Comparison of ENCODE assay signal across 8 cellular contexts in the genomic region with DNA sequence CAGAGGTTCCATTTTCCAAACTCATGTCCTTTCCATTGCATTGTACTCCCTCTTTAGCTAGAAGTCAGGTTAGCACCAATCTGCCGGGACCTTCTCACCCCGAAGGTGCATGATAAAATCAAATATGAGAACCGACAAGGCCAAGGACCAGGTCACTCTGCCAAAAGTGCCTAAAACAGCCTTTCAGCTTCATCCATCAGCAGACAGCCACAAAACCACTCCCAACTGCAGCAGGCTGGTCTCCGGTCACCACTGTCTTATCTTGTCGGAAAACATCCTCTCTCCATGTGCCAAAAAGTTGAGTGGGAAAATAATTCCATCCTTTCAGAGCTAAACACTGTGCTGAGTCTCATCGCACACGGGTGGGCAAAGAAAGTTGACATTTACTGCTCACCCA. TPM values are rescaled to one million over a fixed set of nuclear protein-coding genes. Genes with fewer than 3 reads are reported as not detected.
DNase-seq lines count a peak whose midpoint lies in the region; ATAC-seq and TF ChIP-seq lines count a peak whose summit lies in the region.

No MANE protein-coding gene starts in this region.

- H4K91ac ChIP-seq in IMR-90 (ENCODE audit: insufficient read depth, low read depth, low read length), result no peak overlapping the region

- H3K36me3 ChIP-seq in IMR-90 (ENCODE audit: control insufficient read depth, insufficient read depth, low read length) (no peaks in the 10 kb centered on the region), mammary epithelial cell (ENCODE audit: insufficient read depth, low read length) (no peaks in the 10 kb centered on the region)

- H3K4me2 ChIP-seq in IMR-90 (ENCODE audit: low read depth, low read length) (peak overlapping the region; percentile 88), mammary epithelial cell (ENCODE audit: insufficient read depth, low read depth, low read length) (peak overlapping the region; percentile 91)

- no peak for TF ChIP-seq POLR2A in IMR-90 (IDR thresholded peaks at IDR 0.05; ENCODE audit: low read depth, low read length)

- H4K8ac ChIP-seq in IMR-90 (ENCODE audit: low read depth in 2 of 2, low read length in 2 of 2), result no peak overlapping the region

- peak overlapping the region; percentile 71 for H2AK9ac ChIP-seq in IMR-90 (replicated peaks; ENCODE audit: low read depth, low read length, poor library complexity)

- H3K9me3 Mint-ChIP-seq in naive B cell, result no peaks in the 10 kb centered on the region

- H3K56ac ChIP-seq in IMR-90 (ENCODE audit: extremely low read depth, insufficient read depth, low read length), result no peak overlapping the region

- no peak overlapping the region for H4K5ac ChIP-seq in IMR-90 (ENCODE audit: low read depth, low read length)

- DNase-seq in AG04450 (ENCODE audit: low read depth, low spot score), result no peak
- DNase-seq in IMR-90, result no peak
- no peak for DNase-seq in mammary epithelial cell
- DNase-seq in naive B cell, result no peak
- DNase-seq in mucosa of gallbladder (ENCODE audit: low spot score), result no peak
- DNase-seq in stimulated activated CD4-positive, alpha-beta T cell treated with anti-CD3 and anti-CD28 coated beads, Interleukin-2, amount 100 ng/mL, for 24 hours, result no peak
- no peak for DNase-seq in COLO668 (lab: John Stamatoyannopoulos, UW; ENCODE audit: unreplicated experiment)

- peak overlapping the region in 4 of 6 donors; percentile 10 to 95 (median 67) for H3K27ac Mint-ChIP-seq in naive B cell

- H3K14ac ChIP-seq in IMR-90 (replicated peaks; ENCODE audit: low read depth, low read length), result peak overlapping the region; percentile 76; the same call in 1 of the 2 replicates

- no peak overlapping the region for H3K18ac ChIP-seq in IMR-90 (ENCODE audit: low read depth, low read length)

- no peak overlapping the region for H2BK120ac ChIP-seq in IMR-90 (ENCODE audit: low read depth, low read length)

- H2AK5ac ChIP-seq in IMR-90 (ENCODE audit: low read depth, low read length), result peak overlapping the region; percentile 31; the same call in 1 of the 2 replicates

- H3K4me1 ChIP-seq in IMR-90 (ENCODE audit: control insufficient read depth, insufficient read depth, low read length), result peaks cover 9% of the 10 kb centered on the region
- peaks cover 10% of the 10 kb centered on the region for H3K4me1 ChIP-seq in mammary epithelial cell (ENCODE audit: insufficient read depth, low read length)

- CTCF ChIA-PET in AG04450 (lab: Charles Lee) (interaction anchor here (1.1 kb wide), 1 partner anchor 29 kb away, joined by 9 read pairs; no protein-coding TSS in a partner anchor), IMR-90 (lab: Yijun Ruan, JAX) (interaction anchor here (0.8 to 1.1 kb wide), 3 partner anchors 8 to 54 kb away, joined by 3 to 5 read pairs (median 3); no protein-coding TSS in a partner anchor), mammary epithelial cell (lab: Charles Lee; ENCODE audit: low non-redundant PET) (no interaction called here)

- no peaks in the 10 kb centered on the region for H3K36me3 Mint-ChIP-seq in naive B cell

- dilution Hi-C loops in IMR-90 (cut with HindIII; ENCODE audit: low sequenced_read_pairs, unreplicated experiment) (no loop called here), mammary epithelial cell (cut with HindIII; ENCODE audit: low sequenced_read_pairs) (no loop called here)

- WGBS in IMR-90 (ENCODE audit: extremely low coverage in 2 of 2, insufficient read length in 1 of 2), 2 experiments, result 40% methylated on average over 1 of the region's 7 CpGs; no CpG with 5 or more reads in 1 of the 2 experiments
- 15% methylated on average over 7 of the region's 7 CpGs for WGBS in mammary epithelial cell (ENCODE audit: low coverage, missing lambda C conversion rate)

- H3K9me1 ChIP-seq in IMR-90 (ENCODE audit: insufficient read depth, low read length), result peaks cover 23% of the 10 kb centered on the region

- H3K27me3 Mint-ChIP-seq in naive B cell, result no peaks in the 10 kb centered on the region

- peaks cover 50 to 73% (median 66%) of the 10 kb centered on the region in 3 donors for H3K4me1 Mint-ChIP-seq in naive B cell

- H3K27me3 ChIP-seq in AG04450 (ENCODE audit: control insufficient read depth, insufficient read depth, low read length), result no peaks in the 10 kb centered on the region
- H3K27me3 ChIP-seq in IMR-90 (ENCODE audit: control insufficient read depth, insufficient read depth, low read length), result no peaks in the 10 kb centered on the region
- no peaks in the 10 kb centered on the region for H3K27me3 ChIP-seq in mammary epithelial cell (ENCODE audit: insufficient read depth, low read length)

- peaks cover 28 to 77% of the 10 kb centered on the region in 2 experiments for H3K79me1 ChIP-seq in IMR-90 (ENCODE audit: low read depth in 1 of 2, low read length in 2 of 2)

- H2AFZ ChIP-seq in IMR-90 (replicated peaks; ENCODE audit: low read length, poor library complexity) (no peak overlapping the region), mammary epithelial cell (ENCODE audit: low read depth, low read length) (no peak overlapping the region)

- peak overlapping the region; percentile 62 for H3K4ac ChIP-seq in IMR-90 (ENCODE audit: low read depth, low read length)

- H3K9ac ChIP-seq in IMR-90 (ENCODE audit: low read depth, low read length) (peak overlapping the region; percentile 71), mammary epithelial cell (ENCODE audit: insufficient read depth, low read length) (peak overlapping the region; percentile 35)

- BruUV-seq in IMR-90 (replicated peaks; lab: Mats Ljungman, UMichigan) (no TSS peak), mammary epithelial cell (replicated peaks; lab: Mats Ljungman, UMichigan) (TSS peak; percentile 36)

- no peak for TF ChIP-seq CTCF in AG04450 (IDR thresholded peaks at IDR 0.05; ENCODE audit: low read depth, low read length)
- no peak for TF ChIP-seq CTCF in IMR-90 (conservative IDR thresholded peaks at IDR 0.05; ENCODE audit: low read depth, low read length)
- no peak for TF ChIP-seq CTCF in mammary epithelial cell (conservative IDR thresholded peaks at IDR 0.05 in 1 of 2, IDR thresholded peaks at IDR 0.05 in 1 of 2; ENCODE audit: extremely low read depth in 1 of 2, insufficient read depth in 1 of 2, low read depth in 1 of 2, low read length in 2 of 2)

- no peak overlapping the region for H2BK20ac ChIP-seq in IMR-90 (ENCODE audit: low read depth, low read length)

- ATAC-seq in IMR-90 (ENCODE audit: low read depth) (no peak), naive B cell (ENCODE audit: low read depth in 2 of 2) (no peak), HG03135 (IDR thresholded peaks at IDR 0.05; ENCODE audit: unreplicated experiment) (no peak)

- peaks cover 56% of the 10 kb centered on the region for H4K20me1 ChIP-seq in IMR-90 (ENCODE audit: insufficient read depth, low read length)
- no peaks in the 10 kb centered on the region for H4K20me1 ChIP-seq in mammary epithelial cell (ENCODE audit: insufficient read depth, low read length)

- POLR2A ChIA-PET in AG04450 (lab: Yijun Ruan, JAX), result interaction anchor here (1.3 to 1.7 kb wide), 2 partner anchors 11 to 125 kb away, joined by 4 read pairs; a partner anchor contains a TSS
- POLR2A ChIA-PET in IMR-90 (lab: Charles Lee; ENCODE audit: unreplicated experiment), result no interaction called here

- no peak for TF ChIP-seq RAD21 in IMR-90 (IDR thresholded peaks at IDR 0.05; ENCODE audit: low read length)

- H3K4me3 Mint-ChIP-seq in naive B cell, result peak overlapping the region; percentile 55 to 94 (median 88)

- peak overlapping the region; percentile 96 for H3K23ac ChIP-seq in IMR-90 (ENCODE audit: low read depth, low read length)

- no peaks in the 10 kb centered on the region for H3K9me3 ChIP-seq in AG04450 (ENCODE audit: control insufficient read depth, insufficient read depth, low read length)
- no peaks in the 10 kb centered on the region for H3K9me3 ChIP-seq in IMR-90 (ENCODE audit: control insufficient read depth, insufficient read depth, low read length)
- no peaks in the 10 kb centered on the region for H3K9me3 ChIP-seq in mammary epithelial cell (replicated peaks; ENCODE audit: insufficient read depth, low read length)

- H3K4me3 ChIP-seq in AG04450 (ENCODE audit: low read depth, low read length), result peak overlapping the region; percentile 92
- H3K4me3 ChIP-seq in IMR-90 (ENCODE audit: insufficient read depth, low read depth, low read length), result peak overlapping the region; percentile 81
- H3K4me3 ChIP-seq in mammary epithelial cell (replicated peaks in 1 of 3; ENCODE audit: insufficient read depth in 1 of 3, low read depth in 2 of 3, low read length in 3 of 3), result peak overlapping the region; percentile 76 to 99 (median 90)

- peaks cover 79% of the 10 kb centered on the region for H3K79me2 ChIP-seq in mammary epithelial cell (ENCODE audit: insufficient read depth, low read length)

- peak overlapping the region; percentile 39 for H2BK5ac ChIP-seq in IMR-90 (ENCODE audit: low read depth, low read length, poor library complexity, severe bottlenecking)

- no peak overlapping the region for H2BK15ac ChIP-seq in IMR-90 (ENCODE audit: low read depth, low read length)

- intact Hi-C loops in IMR-90 (cut with micrococcal nuclease), result no loop called here
- intact Hi-C loops in mammary epithelial cell (cut with micrococcal nuclease), result no loop called here

- in situ Hi-C loops in IMR-90 (cut with MboI; ENCODE audit: low sequenced_read_pairs) (no loop called here), mammary epithelial cell (cut with MboI; ENCODE audit: low sequenced_read_pairs in 2 of 2) (no loop called here)

- H3K27ac ChIP-seq in AG04450 (ENCODE audit: low read depth, low read length) (no peak overlapping the region), IMR-90 (ENCODE audit: insufficient read depth, low read length) (peak overlapping the region; percentile 38; the same call in 1 of the 2 replicates), mammary epithelial cell (ENCODE audit: insufficient read depth, low read depth, low read length) (no peak overlapping the region)

RNA-seq across cellular contexts. Expression of a gene that starts 1.4 kb away (rescaled TPM):
- polyA plus RNA-seq in AG04450 (2011; rRNA removed) (27.5 and 35.8 TPM in 2 replicates), IMR-90 (2012; rRNA removed) (35.5 and 39.3 TPM in 2 replicates), mammary epithelial cell (17.1 TPM), naive B cell (ENCODE audit: low read depth in 6 of 6) (10 to 100 TPM; 25.6 to 68.3 (median 39.3) TPM)
- polyA minus RNA-seq in AG04450 (2011; rRNA and poly(A)+ RNA removed), result 48.5 and 59.0 TPM in 2 replicates
- total RNA-seq in IMR-90 (2012; rRNA removed) (16.8 and 18.6 TPM in 2 replicates), mammary epithelial cell (10 to 100 TPM; 34.3 to 50.3 TPM), mucosa of gallbladder (100 TPM)
- 20.8 and 29.0 TPM in 2 replicates for polyA plus RNA-seq in IMR-90 (2012; cell fraction: cytosol; rRNA removed)
- 65.8 and 113 TPM in 2 replicates for polyA plus RNA-seq in IMR-90 (2012; cell fraction: nucleus; rRNA removed; ENCODE audit: low replicate concordance)
- 141 TPM for polyA minus RNA-seq in mammary epithelial cell

RNA-seq across cellular contexts. Expression of a gene that starts 1.6 kb away (rescaled TPM):
- polyA plus RNA-seq in AG04450 (2011; rRNA removed), result 41.4 and 45.5 TPM in 2 replicates
- 19.5 and 20.0 TPM in 2 replicates for polyA minus RNA-seq in AG04450 (2011; rRNA and poly(A)+ RNA removed)
- 10.6 and 12.5 TPM in 2 replicates for total RNA-seq in IMR-90 (2012; rRNA removed)
- polyA plus RNA-seq in IMR-90 (2012; rRNA removed), result 29.5 and 30.0 TPM in 2 replicates
- polyA plus RNA-seq in IMR-90 (2012; cell fraction: cytosol; rRNA removed), result 11.1 and 11.3 TPM in 2 replicates
- 3.2 and 13.2 TPM in 2 replicates for polyA plus RNA-seq in IMR-90 (2012; cell fraction: nucleus; rRNA removed; ENCODE audit: low replicate concordance)
- 10 to 100 TPM; 11.8 to 25.4 TPM for total RNA-seq in mammary epithelial cell
- polyA plus RNA-seq in mammary epithelial cell, result 24.4 TPM
- polyA minus RNA-seq in mammary epithelial cell, result 51.8 TPM
- 10 to 100 TPM; 15.1 to 24.1 (median 17.1) TPM for polyA plus RNA-seq in naive B cell (ENCODE audit: low read depth in 6 of 6)
- 34.6 TPM for total RNA-seq in mucosa of gallbladder

RNA-seq across cellular contexts. Expression of a gene that starts 60.0 kb away (rescaled TPM):
- 24.1 and 25.4 TPM in 2 replicates for polyA plus RNA-seq in AG04450 (2011; rRNA removed)
- 36.2 and 40.1 TPM in 2 replicates for polyA minus RNA-seq in AG04450 (2011; rRNA and poly(A)+ RNA removed)
- 35.5 and 35.8 TPM in 2 replicates for total RNA-seq in IMR-90 (2012; rRNA removed)
- polyA plus RNA-seq in IMR-90 (2012; rRNA removed), result 18.7 and 20.6 TPM in 2 replicates
- polyA plus RNA-seq in IMR-90 (2012; cell fraction: cytosol; rRNA removed), result 10.2 and 12.1 TPM in 2 replicates
- 8.6 and 11.6 TPM in 2 replicates for polyA plus RNA-seq in IMR-90 (2012; cell fraction: nucleus; rRNA removed; ENCODE audit: low replicate concordance)
- total RNA-seq in mammary epithelial cell, result 10 to 100 TPM; 75.0 to 80.3 TPM
- 32.0 TPM for polyA plus RNA-seq in mammary epithelial cell
- 72.0 TPM for polyA minus RNA-seq in mammary epithelial cell
- polyA plus RNA-seq in naive B cell (ENCODE audit: low read depth in 6 of 6), result 10 to 100 TPM; 42.6 to 60.7 (median 50.0) TPM
- 54.1 TPM for total RNA-seq in mucosa of gallbladder
